8 cellular contexts compared by ENCODE assay signal in genomic region chr3:58238830-58239229, GRCh38. TPM values are rescaled to one million over a fixed set of nuclear protein-coding genes. Genes with fewer than 3 reads are reported as not detected.
DNase-seq lines count a peak whose midpoint lies in the region; ATAC-seq and TF ChIP-seq lines count a peak whose summit lies in the region.

No MANE protein-coding gene starts in this region.

- H2AFZ ChIP-seq in OCI-LY7 (ENCODE audit: low read length) (peak overlapping the region; percentile 78; the same call in 1 of the 2 replicates), trophoblast cell (ENCODE audit: insufficient read depth, low read length, poor library complexity) (no peak overlapping the region)

- no peak for TF ChIP-seq POLR2A in esophagus muscularis mucosa (IDR thresholded peaks at IDR 0.05; ENCODE audit: low read depth)

- H3K27me3 ChIP-seq in Caco-2 (replicated peaks; ENCODE audit: control insufficient read depth, insufficient read depth, low read length) (no peaks in the 10 kb centered on the region), esophagus muscularis mucosa (no peaks in the 10 kb centered on the region), trophoblast cell (ENCODE audit: insufficient read depth, low read length) (no peaks in the 10 kb centered on the region)

- H3K9ac ChIP-seq in trophoblast cell (ENCODE audit: low read length) = no peak overlapping the region

- POLR2A ChIA-PET in Caco-2 (lab: Charles Lee) (no interaction called here), OCI-LY7 (lab: Charles Lee) (interaction anchor here (0.6 to 1.4 kb wide), 4 partner anchors 12 to 702 kb away, joined by 3 to 4 read pairs (median 4); partner anchors contain the start of genes HTD2 and RPP14)

- peak overlapping the region; percentile 56 for H3K27ac Mint-ChIP-seq in Caco-2 (ENCODE audit: unreplicated experiment)

- no peak overlapping the region for H3K23ac ChIP-seq in trophoblast cell (ENCODE audit: low read length)

- H3K4me1 Mint-ChIP-seq in Caco-2 (ENCODE audit: low read depth, unreplicated experiment) = peaks cover 13% of the 10 kb centered on the region

- H2AK5ac ChIP-seq in trophoblast cell (ENCODE audit: low read length) = no peak overlapping the region

- no peak overlapping the region for H4K12ac ChIP-seq in trophoblast cell (ENCODE audit: low read depth, low read length)

- H3K36me3 Mint-ChIP-seq in Caco-2 (ENCODE audit: insufficient read depth, unreplicated experiment) = peaks cover 5% of the 10 kb centered on the region

- H3K4me1 ChIP-seq in Caco-2 = peaks cover 10% of the 10 kb centered on the region
- peaks cover 18% of the 10 kb centered on the region for H3K4me1 ChIP-seq in OCI-LY7 (ENCODE audit: insufficient read depth, low read length, poor library complexity, severe bottlenecking)
- H3K4me1 ChIP-seq in esophagus muscularis mucosa = peaks cover 15 to 29% (median 22%) of the 10 kb centered on the region in 4 donors
- peaks cover 5 to 11% of the 10 kb centered on the region in 2 experiments for H3K4me1 ChIP-seq in trophoblast cell (ENCODE audit: control insufficient read depth in 1 of 2, insufficient read depth in 2 of 2, low read length in 2 of 2)

- peaks cover 7% of the 10 kb centered on the region for H3K79me1 ChIP-seq in trophoblast cell (ENCODE audit: low read length)

- H4K8ac ChIP-seq in trophoblast cell (ENCODE audit: low read depth, low read length) = no peak overlapping the region

- no peak for TF ChIP-seq EP300 in esophagus muscularis mucosa (IDR thresholded peaks at IDR 0.05)

- H2BK12ac ChIP-seq in trophoblast cell (ENCODE audit: low read length) = no peak overlapping the region

- H3K14ac ChIP-seq in trophoblast cell (ENCODE audit: low read length) = no peak overlapping the region

- WGBS in esophagus muscularis mucosa = 75% methylated on average over 7 of the region's 7 CpGs
- WGBS in trophoblast cell (ENCODE audit: extremely low coverage, insufficient coverage, insufficient read length) = no CpG with 5 or more reads among the region's 7 CpGs

- BruUV-seq in Caco-2 (replicated peaks; lab: Mats Ljungman, UMichigan) (no TSS peak), OCI-LY7 (replicated peaks; lab: Mats Ljungman, UMichigan) (no TSS peak)

- H3K4ac ChIP-seq in trophoblast cell (ENCODE audit: low read depth, low read length) = no peak overlapping the region

- H3K18ac ChIP-seq in trophoblast cell (ENCODE audit: low read length) = no peak overlapping the region

- H3K9me3 ChIP-seq in Caco-2 (no peaks in the 10 kb centered on the region), OCI-LY7 (ENCODE audit: low read length) (no peaks in the 10 kb centered on the region), esophagus muscularis mucosa (no peaks in the 10 kb centered on the region), trophoblast cell (ENCODE audit: insufficient read depth, low read depth, low read length) (peaks cover 2% of the 10 kb centered on the region)

- H4K20me1 ChIP-seq in OCI-LY7 (ENCODE audit: insufficient read depth, low read length) = no peaks in the 10 kb centered on the region

- CTCF ChIA-PET in Caco-2 (lab: Charles Lee) = interaction anchor here (2.2 kb wide), 1 partner anchor 67 kb away, joined by 9 read pairs; the partner anchor contains the start of genes HTD2 and RPP14
- CTCF ChIA-PET in OCI-LY7 (lab: Charles Lee; ENCODE audit: unreplicated experiment) = interaction anchor here (1.0 to 2.0 kb wide), 2 partner anchors 51 to 69 kb away, joined by 3 to 5 read pairs; no protein-coding TSS in a partner anchor

- H3K4me2 ChIP-seq in OCI-LY7 (ENCODE audit: low read length) (peak overlapping the region; percentile 96), trophoblast cell (ENCODE audit: low read length) (peak overlapping the region; percentile 99)

- H3K27ac ChIP-seq in OCI-LY7 (ENCODE audit: low read depth, low read length, poor library complexity, severe bottlenecking) (no peak overlapping the region), esophagus muscularis mucosa (replicated peaks in 1 of 4) (peak overlapping the region in 2 of 4 donors; percentile 79 to 84), trophoblast cell (ENCODE audit: low read depth, low read length) (no peak overlapping the region)

- H3K9me3 Mint-ChIP-seq in Caco-2 (ENCODE audit: unreplicated experiment) = no peaks in the 10 kb centered on the region

- H3K4me3 ChIP-seq in Caco-2 (ENCODE audit: low read depth, low read length) = peak overlapping the region; percentile 75
- peak overlapping the region; percentile 80 for H3K4me3 ChIP-seq in OCI-LY7 (ENCODE audit: low read depth, low read length, poor library complexity, severe bottlenecking)
- peak overlapping the region; percentile 80 to 90 (median 85) for H3K4me3 ChIP-seq in esophagus muscularis mucosa
- H3K4me3 ChIP-seq in trophoblast cell (ENCODE audit: low read depth, low read length) = peak overlapping the region; percentile 92

- no peak for TF ChIP-seq CTCF in Caco-2 (IDR thresholded peaks at IDR 0.05; ENCODE audit: insufficient read depth in 1 of 2, low read depth in 1 of 2, low read length in 1 of 2, severe bottlenecking in 1 of 2, unreplicated experiment in 1 of 2)
- no peak for TF ChIP-seq CTCF in OCI-LY7 (conservative IDR thresholded peaks at IDR 0.05; ENCODE audit: low read length)
- TF ChIP-seq CTCF in esophagus muscularis mucosa (IDR thresholded peaks at IDR 0.05) = no peak

- H3K79me2 ChIP-seq in OCI-LY7 (ENCODE audit: insufficient read depth, low read depth, low read length) = no peaks in the 10 kb centered on the region
- H3K79me2 ChIP-seq in trophoblast cell (ENCODE audit: control insufficient read depth, insufficient read depth, low read length, poor library complexity) = peaks cover 4% of the 10 kb centered on the region

- no peak overlapping the region for H2BK120ac ChIP-seq in trophoblast cell (ENCODE audit: insufficient read depth, low read length, poor library complexity)

- intact Hi-C loops in Caco-2 (cut with micrococcal nuclease; ENCODE audit: unreplicated experiment) = no loop called here
- intact Hi-C loops in OCI-LY7 (cut with micrococcal nuclease; ENCODE audit: unreplicated experiment) = loop anchor here (5.0 kb wide), 2 partner anchors 52 to 293 kb away; no protein-coding TSS in a partner anchor
- intact Hi-C loops in esophagus muscularis mucosa (cut with DNase I) = no loop called here

- H3K9me2 ChIP-seq in OCI-LY7 (ENCODE audit: insufficient read depth, low read length) = no peaks in the 10 kb centered on the region

- H3K4me3 Mint-ChIP-seq in Caco-2 (ENCODE audit: unreplicated experiment) = peak overlapping the region; percentile 98

- H2BK5ac ChIP-seq in trophoblast cell (ENCODE audit: low read depth, low read length, poor library complexity) = no peak overlapping the region

- H4K91ac ChIP-seq in trophoblast cell (ENCODE audit: low read depth, low read length) = no peak overlapping the region

- ATAC-seq in GM21367 (IDR thresholded peaks at IDR 0.05; ENCODE audit: unreplicated experiment) (no peak), HG03565 (IDR thresholded peaks at IDR 0.05; ENCODE audit: unreplicated experiment) (no peak)

- no peaks in the 10 kb centered on the region for H3K27me3 Mint-ChIP-seq in Caco-2 (ENCODE audit: insufficient read depth, unreplicated experiment)

- DNase-seq in Caco-2 = no peak
- no peak for DNase-seq in OCI-LY7 (ENCODE audit: low spot score)
- DNase-seq in esophagus muscularis mucosa (ENCODE audit: extremely low spot score) = no peak
- no peak for DNase-seq in trophoblast cell
- no peak for DNase-seq in DMS153 treated with DMSO at 0.1 percent for 48 hours (lab: John Stamatoyannopoulos, UW; ENCODE audit: unreplicated experiment)
- no peak for DNase-seq in NCI-H187 (lab: John Stamatoyannopoulos, UW)

- H3K36me3 ChIP-seq in Caco-2 (ENCODE audit: control insufficient read depth, insufficient read depth, low read length) = no peaks in the 10 kb centered on the region
- no peaks in the 10 kb centered on the region for H3K36me3 ChIP-seq in OCI-LY7 (ENCODE audit: insufficient read depth, low read length)
- H3K36me3 ChIP-seq in esophagus muscularis mucosa = no peaks in the 10 kb centered on the region
- H3K36me3 ChIP-seq in trophoblast cell (ENCODE audit: control insufficient read depth in 1 of 2, insufficient read depth in 2 of 2, low read length in 2 of 2) = no peaks in the 10 kb centered on the region

RNA-seq across cellular contexts. Expression of gene ABHD6, which starts 1.2 kb away (rescaled TPM):
- total RNA-seq in Caco-2 (2022) (15.4 and 16.1 TPM in 2 replicates), OCI-LY7 (2022) (8.9 and 10.7 TPM in 2 replicates), esophagus muscularis mucosa (10 to 100 TPM; 13.1 to 20.3 (median 17.9) TPM)
- 5.8 TPM in 2 replicates for total RNA-seq in OCI-LY7 (2014; rRNA removed; shearing (Covaris generic))
- polyA plus RNA-seq in trophoblast cell (2013) = 7.5 and 8.2 TPM in 2 replicates

RNA-seq across cellular contexts. Expression of gene DNASE1L3, which starts 28.1 kb away (rescaled TPM):
- total RNA-seq in Caco-2 (2022) = 0.27 TPM in 1 of 2 replicates, not detected in the other
- not detected in 2 replicates for total RNA-seq in OCI-LY7 (2014; rRNA removed; shearing (Covaris generic))
- 0.61 and 1.3 TPM in 2 replicates for total RNA-seq in OCI-LY7 (2022)
- total RNA-seq in esophagus muscularis mucosa = 1 to 10 TPM in 2 of 4 donors, under 1 TPM in 1, not detected in 1; 0.80 to 2.9 (median 2.2) TPM
- polyA plus RNA-seq in trophoblast cell (2013) = 1.5 and 1.9 TPM in 2 replicates
